In the genomic region with DNA sequence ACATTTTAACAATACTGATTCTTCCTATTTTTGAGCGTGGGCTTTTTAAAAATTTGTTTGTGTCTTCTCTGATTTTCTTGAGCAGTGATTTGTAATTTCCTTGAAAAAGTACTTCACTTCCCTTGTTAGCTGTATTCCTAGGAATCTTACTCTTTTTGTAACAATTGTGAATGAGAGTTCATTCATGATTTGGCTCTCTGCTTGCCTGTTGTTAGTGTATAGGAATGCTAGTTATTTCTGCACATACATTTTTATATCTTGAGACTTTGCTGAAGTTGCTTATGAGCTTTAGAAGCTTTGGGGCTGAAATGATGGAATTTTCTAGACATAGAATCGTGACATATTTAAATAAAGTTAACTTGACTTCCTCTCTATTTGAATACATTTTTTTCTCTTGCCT, we compare ENCODE assay signal across 22 cellular contexts.
"Had no signal": no experiment of that assay in that cellular context is flagged by ENCODE, and none has a peak within 500 bp of the region (broad histone marks: within the 10 kb centered on the region; RNA-seq: fewer than 3 reads in every experiment).

No MANE protein-coding gene starts in this region.

- H3K9me3 ChIP-seq: colonic mucosa, esophagus muscularis mucosa, gastrocnemius medialis, gastroesophageal sphincter had no signal

- H3K27me3 ChIP-seq: colonic mucosa, dorsolateral prefrontal cortex, esophagus muscularis mucosa, esophagus squamous epithelium, foreskin keratinocyte, gastrocnemius medialis, gastroesophageal sphincter, heart left ventricle, heart right ventricle had no signal

- H3K4me3 ChIP-seq: colonic mucosa, coronary artery, dorsolateral prefrontal cortex, esophagus muscularis mucosa, esophagus squamous epithelium, gastrocnemius medialis, gastroesophageal sphincter, heart left ventricle, heart right ventricle had no signal

- H3K4me1 ChIP-seq: colonic mucosa, esophagus muscularis mucosa, esophagus squamous epithelium, gastrocnemius medialis, gastroesophageal sphincter, heart left ventricle, heart right ventricle had no signal

- H3K27ac ChIP-seq: colonic mucosa, coronary artery, dorsolateral prefrontal cortex, epithelial cell of prostate, esophagus muscularis mucosa, esophagus squamous epithelium, foreskin keratinocyte, gastrocnemius medialis, gastroesophageal sphincter, heart left ventricle, heart right ventricle had no signal

- DNase-seq: colonic mucosa; cortex of kidney; dermis blood vessel endothelial cell; dorsolateral prefrontal cortex; effector CD4-positive, alpha-beta T cell; effector CD8-positive, alpha-beta T cell; effector memory CD4-positive, alpha-beta T cell; effector memory CD8-positive, alpha-beta T cell; endodermal cell; erythroblast; esophagus squamous epithelium; foreskin fibroblast; foreskin keratinocyte; gastrocnemius medialis; glutamatergic neuron; head of caudate nucleus; heart left ventricle; heart right ventricle had no signal

- H3K36me3 ChIP-seq: colonic mucosa, esophagus muscularis mucosa, esophagus squamous epithelium, gastrocnemius medialis, gastroesophageal sphincter, heart left ventricle, heart right ventricle had no signal
